Comparison of ENCODE assay signal across 16 cellular contexts in the genomic region with DNA sequence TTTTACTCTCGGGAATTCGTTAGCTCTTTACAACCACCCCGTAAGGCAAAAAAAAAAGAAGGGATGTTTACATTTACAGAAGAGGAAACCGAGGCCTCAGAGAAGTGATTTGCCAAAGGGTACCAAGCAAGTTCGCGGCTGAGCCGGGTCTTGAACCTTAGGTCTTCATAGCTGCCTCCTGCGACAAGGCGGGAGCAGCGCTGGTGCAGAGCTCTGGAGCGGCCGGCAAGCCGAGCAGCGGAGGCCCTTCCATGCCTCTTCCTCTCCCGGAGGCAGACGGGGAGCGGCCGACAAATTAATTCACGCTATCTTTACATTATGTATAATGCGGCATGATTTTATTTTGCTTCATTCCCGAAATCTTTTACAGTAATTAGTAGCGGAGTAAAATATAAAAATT.
DNase-seq lines count a peak whose midpoint lies in the region; ATAC-seq and TF ChIP-seq lines count a peak whose summit lies in the region.
"Had no signal": no experiment of that assay in that cellular context is flagged by ENCODE, and none has a peak within 500 bp of the region (broad histone marks: within the 10 kb centered on the region; RNA-seq: fewer than 3 reads in every experiment).

No MANE protein-coding gene starts in this region.

- no peaks in the 10 kb centered on the region for H3K36me3 ChIP-seq in ES-I3 (ENCODE audit: insufficient read depth, low read length)
- H3K36me3 ChIP-seq in body of pancreas (replicated peaks in 1 of 2; ENCODE audit: insufficient read depth in 1 of 2, low read depth in 2 of 2): no peaks in the 10 kb centered on the region
- H3K36me3 ChIP-seq in smooth muscle cell (ENCODE audit: low read depth): no peaks in the 10 kb centered on the region
- H3K36me3 ChIP-seq: ascending aorta, esophagus muscularis mucosa, uterus had no signal

- H3K27me3 Mint-ChIP-seq in immature natural killer cell (ENCODE audit: low read depth in 3 of 3): peaks cover 5 to 8% (median 6%) of the 10 kb centered on the region in 3 donors

- peaks cover 6% of the 10 kb centered on the region; the same call in 1 of the 2 replicates for H3K4me1 ChIP-seq in ES-I3 (ENCODE audit: insufficient read depth, low read length)
- H3K4me1 ChIP-seq in body of pancreas: peaks cover 13% of the 10 kb centered on the region
- peaks cover 23% of the 10 kb centered on the region for H3K4me1 ChIP-seq in smooth muscle cell (ENCODE audit: low read depth)

- H4K20me1 ChIP-seq in smooth muscle cell (ENCODE audit: low read depth): no peaks in the 10 kb centered on the region

- H3K27me3 ChIP-seq in body of pancreas (no peaks in the 10 kb centered on the region), smooth muscle cell (ENCODE audit: low read depth) (no peaks in the 10 kb centered on the region)
- H3K27me3 ChIP-seq: ascending aorta, esophagus muscularis mucosa, uterus had no signal

- H3K9ac ChIP-seq in ES-I3 (ENCODE audit: low read depth, low read length): peak overlapping the region; percentile 41; the same call in 1 of the 2 replicates
- H3K9ac ChIP-seq in smooth muscle cell (ENCODE audit: low read depth): peak overlapping the region; percentile 79

- no peak for TF ChIP-seq CTCF in body of pancreas (IDR thresholded peaks at IDR 0.05)
- no peak for TF ChIP-seq CTCF in smooth muscle cell (IDR thresholded peaks at IDR 0.05; ENCODE audit: borderline replicate concordance, insufficient read depth, poor library complexity, severe bottlenecking)

- DNase-seq in body of pancreas (peak in 1 of 4 donors; percentile 6), immature natural killer cell (no peak), smooth muscle cell (lab: John Stamatoyannopoulos, UW; ENCODE audit: unreplicated experiment) (no peak), NCI-H1417 (lab: John Stamatoyannopoulos, UW) (no peak), SK-N-DZ (ENCODE audit: low spot score) (no peak), HK-2 (ENCODE audit: unreplicated experiment) (no peak)
- DNase-seq: activated CD4-positive, alpha-beta memory T cell treated with anti-CD3 and anti-CD28 coated beads, Interleukin-2, amount 10 ng/mL, durations not matched to agents 7 days and 5 days; dermis blood vessel endothelial cell; HCEC 1CT; NCI-H1048 had no signal

- no peak for ATAC-seq in body of pancreas
- ATAC-seq: stimulated activated memory B cell treated with anti-CD40 and anti-IgM and Interleukin-4, amounts not matched to agents 10 μg/mL and 1 μg/mL and 100 μg/mL, for 72 hours had no signal

- H3K9me3 Mint-ChIP-seq in immature natural killer cell: peaks cover 0 to 6% (median 0%) of the 10 kb centered on the region in 6 donors
- H3K9me3 Mint-ChIP-seq: activated CD4-positive, alpha-beta memory T cell treated with anti-CD3 and anti-CD28 coated beads, Interleukin-2, amount 10 ng/mL, durations not matched to agents 7 days and 5 days; activated T-helper 2 cell treated with anti-CD3 and anti-CD28 coated beads, Interferon-gamma antibody, Interleukin-2, Interleukin-4, amounts not matched to agents 10 μg/mL and 5 μg/mL and 100 μg/mL, durations not matched to agents 14 hours and 24 hours and 36 hours; stimulated activated memory B cell treated with anti-CD40 and anti-IgM and Interleukin-4, amounts not matched to agents 10 μg/mL and 1 μg/mL and 100 μg/mL, for 72 hours had no signal

- H3F3A ChIP-seq in smooth muscle cell (ENCODE audit: low read depth): peaks cover 22% of the 10 kb centered on the region

- H3K4me3 ChIP-seq in body of pancreas (no peak overlapping the region), smooth muscle cell (no peak overlapping the region)

- peaks cover 5 to 12% of the 10 kb centered on the region in 2 donors for H3K4me1 Mint-ChIP-seq in immature natural killer cell
- H3K4me1 Mint-ChIP-seq: activated CD4-positive, alpha-beta memory T cell treated with anti-CD3 and anti-CD28 coated beads, Interleukin-2, amount 10 ng/mL, durations not matched to agents 7 days and 5 days; stimulated activated memory B cell treated with anti-CD40 and anti-IgM and Interleukin-4, amounts not matched to agents 10 μg/mL and 1 μg/mL and 100 μg/mL, for 72 hours had no signal

- H2AFZ ChIP-seq in smooth muscle cell (ENCODE audit: low read depth): no peak overlapping the region

- 80 to 89% methylated on average over 22 of the region's 22 CpGs for WGBS in body of pancreas, 2 donors
- 86% methylated on average over 22 of the region's 22 CpGs for WGBS in smooth muscle cell (ENCODE audit: low lambda C conversion rate)

- peak overlapping the region; percentile 85 for H3K4me2 ChIP-seq in smooth muscle cell

- intact Hi-C loops in body of pancreas (cut with DNase I): no loop called here

- H3K27ac ChIP-seq in body of pancreas (peak overlapping the region; percentile 63 to 92 (median 90)), smooth muscle cell (ENCODE audit: low read depth) (peak overlapping the region; percentile 88)

- no peaks in the 10 kb centered on the region for H3K36me3 Mint-ChIP-seq in immature natural killer cell
- H3K36me3 Mint-ChIP-seq: stimulated activated memory B cell treated with anti-CD40 and anti-IgM and Interleukin-4, amounts not matched to agents 10 μg/mL and 1 μg/mL and 100 μg/mL, for 72 hours had no signal

- peak overlapping the region in 3 of 5 donors; percentile 33 to 53 (median 36) for H3K4me3 Mint-ChIP-seq in immature natural killer cell
- H3K4me3 Mint-ChIP-seq: activated CD4-positive, alpha-beta memory T cell treated with anti-CD3 and anti-CD28 coated beads, Interleukin-2, amount 10 ng/mL, durations not matched to agents 7 days and 5 days; stimulated activated memory B cell treated with anti-CD40 and anti-IgM and Interleukin-4, amounts not matched to agents 10 μg/mL and 1 μg/mL and 100 μg/mL, for 72 hours had no signal

- no peaks in the 10 kb centered on the region for H3K79me2 ChIP-seq in smooth muscle cell (ENCODE audit: low read depth)

- H3K9me3 ChIP-seq in ES-I3 (ENCODE audit: control insufficient read depth, insufficient read depth, low read length) (no peaks in the 10 kb centered on the region), body of pancreas (no peaks in the 10 kb centered on the region), smooth muscle cell (replicated peaks; ENCODE audit: low read depth) (no peaks in the 10 kb centered on the region)
- H3K9me3 ChIP-seq: ascending aorta, esophagus muscularis mucosa, uterus had no signal

- H3K27ac Mint-ChIP-seq in immature natural killer cell: no peak overlapping the region
- H3K27ac Mint-ChIP-seq: activated CD4-positive, alpha-beta memory T cell treated with anti-CD3 and anti-CD28 coated beads, Interleukin-2, amount 10 ng/mL, durations not matched to agents 7 days and 5 days; activated T-helper 2 cell treated with anti-CD3 and anti-CD28 coated beads, Interferon-gamma antibody, Interleukin-2, Interleukin-4, amounts not matched to agents 10 μg/mL and 5 μg/mL and 100 μg/mL, durations not matched to agents 14 hours and 24 hours and 36 hours; stimulated activated memory B cell treated with anti-CD40 and anti-IgM and Interleukin-4, amounts not matched to agents 10 μg/mL and 1 μg/mL and 100 μg/mL, for 72 hours had no signal

- TF ChIP-seq POLR2A in body of pancreas (IDR thresholded peaks at IDR 0.05): no peak
